1 cellular context compared by ENCODE assay signal in genomic region chr3:52533623-52534280, GRCh38.
TF ChIP-seq lines count a peak whose summit lies in the region.

NT5DC2 (minus strand) TSS chr3:52533857; CDS start chr3:52533737, 120 bp downstream.

TF ChIP-seq in HepG2, 621 proteins besides CTCF, POLR2A, EP300 and RAD21 (continued from another document and continues in another):
- no peak for TF ChIP-seq ZNF407 (CRISPR knock-in tag; IDR thresholded peaks at IDR 0.05; ENCODE audit: not compliant biosample characterization)
- no peak for TF ChIP-seq RAD51 (IDR thresholded peaks at IDR 0.05; ENCODE audit: borderline replicate concordance)
- no peak for TF ChIP-seq ZNF737 (CRISPR knock-in tag; IDR thresholded peaks at IDR 0.05; ENCODE audit: borderline replicate concordance)
- no peak for TF ChIP-seq TERF1 (CRISPR knock-in tag; IDR thresholded peaks at IDR 0.05)
- no peak for TF ChIP-seq MAFK (conservative IDR thresholded peaks at IDR 0.05 in 1 of 2, IDR thresholded peaks at IDR 0.05 in 1 of 2; ENCODE audit: low read length in 2 of 2)
- TF ChIP-seq ZFP37 (CRISPR knock-in tag; IDR thresholded peaks at IDR 0.05; ENCODE audit: borderline replicate concordance), result no peak
- TF ChIP-seq SRSF1 (optimal IDR thresholded peaks at IDR 0.05; ENCODE audit: low read depth, low read length), result peak; percentile 41
- no peak for TF ChIP-seq FOXJ3 (CRISPR knock-in tag; IDR thresholded peaks at IDR 0.05; ENCODE audit: borderline replicate concordance)
- no peak for TF ChIP-seq PRDM15 (CRISPR knock-in tag; IDR thresholded peaks at IDR 0.05)
- TF ChIP-seq THAP11 (CRISPR knock-in tag; IDR thresholded peaks at IDR 0.05), result peak; percentile 23; the same call in 1 of the 2 replicates
- no peak for TF ChIP-seq PAF1 (CRISPR knock-in tag; IDR thresholded peaks at IDR 0.05)
- TF ChIP-seq HMG20A (CRISPR knock-in tag; IDR thresholded peaks at IDR 0.05; ENCODE audit: borderline replicate concordance), result no peak
- TF ChIP-seq BRCA1 (CRISPR knock-in tag; IDR thresholded peaks at IDR 0.05), result no peak
- no peak for TF ChIP-seq TRIM24 (CRISPR knock-in tag; IDR thresholded peaks at IDR 0.05)
- 0 out of 2 replicates have a peak, but pooled peaks have one; percentile 18 for TF ChIP-seq BCL3 (CRISPR knock-in tag; IDR thresholded peaks at IDR 0.05)
- no peak for TF ChIP-seq ATF6 (CRISPR knock-in tag; conservative IDR thresholded peaks at IDR 0.05)
- TF ChIP-seq HMG20B (CRISPR knock-in tag; conservative IDR thresholded peaks at IDR 0.05), result no peak
- TF ChIP-seq ZNF232 (CRISPR knock-in tag; IDR thresholded peaks at IDR 0.05; ENCODE audit: borderline replicate concordance), result no peak
- TF ChIP-seq CENPBD1 (CRISPR knock-in tag; IDR thresholded peaks at IDR 0.05; ENCODE audit: borderline replicate concordance, low read depth), result no peak
- TF ChIP-seq JUND (CRISPR knock-in tag; IDR thresholded peaks at IDR 0.05), result no peak
- no peak for TF ChIP-seq ZBTB26 (CRISPR knock-in tag; IDR thresholded peaks at IDR 0.05; ENCODE audit: borderline replicate concordance)
- no peak for TF ChIP-seq ZNF598 (CRISPR knock-in tag; IDR thresholded peaks at IDR 0.05; ENCODE audit: borderline replicate concordance)
- TF ChIP-seq KLF13 (CRISPR knock-in tag; IDR thresholded peaks at IDR 0.05), result no peak
- no peak for TF ChIP-seq FOSL2 (CRISPR knock-in tag; IDR thresholded peaks at IDR 0.05)
- peak; percentile 23; the same call in 1 of the 2 replicates for TF ChIP-seq ZNF761 (CRISPR knock-in tag; conservative IDR thresholded peaks at IDR 0.05)
- TF ChIP-seq JDP2 (CRISPR knock-in tag; IDR thresholded peaks at IDR 0.05; ENCODE audit: borderline replicate concordance), result no peak
- no peak for TF ChIP-seq TSC22D2 (CRISPR knock-in tag; IDR thresholded peaks at IDR 0.05; ENCODE audit: borderline replicate concordance)
- TF ChIP-seq ZBTB20 (CRISPR knock-in tag; IDR thresholded peaks at IDR 0.05; ENCODE audit: borderline replicate concordance, low read depth), result no peak
- TF ChIP-seq SP2 (CRISPR knock-in tag; IDR thresholded peaks at IDR 0.05), result peak; percentile 69
- no peak; the same call in 1 of the 2 replicates for TF ChIP-seq SAFB2 (CRISPR knock-in tag; IDR thresholded peaks at IDR 0.05; ENCODE audit: borderline replicate concordance, low read depth)
- TF ChIP-seq ZSCAN5A (CRISPR knock-in tag; IDR thresholded peaks at IDR 0.05; ENCODE audit: borderline replicate concordance), result no peak
- no peak for TF ChIP-seq SMC3 (IDR thresholded peaks at IDR 0.05; ENCODE audit: low read length)
- no peak for TF ChIP-seq ZNF3 (CRISPR knock-in tag; IDR thresholded peaks at IDR 0.05)
- TF ChIP-seq RXRB (CRISPR knock-in tag; IDR thresholded peaks at IDR 0.05; ENCODE audit: borderline replicate concordance), result no peak; the same call in 1 of the 2 replicates
- TF ChIP-seq ZFP36 (IDR thresholded peaks at IDR 0.05; ENCODE audit: borderline replicate concordance, low read depth, low read length, partially characterized antibody), result no peak
- TF ChIP-seq HNRNPUL1 (IDR thresholded peaks at IDR 0.05; ENCODE audit: low read depth, low read length), result no peak
- no peak for TF ChIP-seq CBX2 (IDR thresholded peaks at IDR 0.05; ENCODE audit: low read depth, low read length)
- TF ChIP-seq CBX2 (CRISPR knock-in tag; IDR thresholded peaks at IDR 0.05; ENCODE audit: low read depth), result no peak
- TF ChIP-seq MZF1 (CRISPR knock-in tag; IDR thresholded peaks at IDR 0.05; ENCODE audit: borderline replicate concordance), result no peak
- TF ChIP-seq HIVEP1 (CRISPR knock-in tag; IDR thresholded peaks at IDR 0.05), result no peak
- no peak for TF ChIP-seq ZNF207 (IDR thresholded peaks at IDR 0.05; ENCODE audit: borderline replicate concordance)
- TF ChIP-seq CHD4 (IDR thresholded peaks at IDR 0.05; ENCODE audit: borderline replicate concordance, low read length), result no peak
